ENCODE assay signal across 1 cellular context in genomic region chr10:104315486-104315921, GRCh38.
TF ChIP-seq lines count a peak whose summit lies in the region.

No MANE protein-coding gene starts in this region.

TF ChIP-seq in K562, 482 proteins besides CTCF, POLR2A, EP300 and RAD21:
- no peak for TF ChIP-seq HMG20A (CRISPR knock-in tag; conservative IDR thresholded peaks at IDR 0.05)
- TF ChIP-seq C11orf30 (IDR thresholded peaks at IDR 0.05; ENCODE audit: low read depth), result no peak
- no peak for TF ChIP-seq ZNF589 (CRISPR knock-in tag; IDR thresholded peaks at IDR 0.05; ENCODE audit: low read depth)
- peak; percentile 55; the same call in 1 of the 2 replicates for TF ChIP-seq POLR2G (IDR thresholded peaks at IDR 0.05; ENCODE audit: low read depth, low read length)
- peak; percentile 25; the same call in 1 of the 2 replicates for TF ChIP-seq RBFOX2 (IDR thresholded peaks at IDR 0.05; ENCODE audit: low read depth, low read length)
TF ChIP-seq in K562: peak in this region for 2.
